8 cellular contexts compared by ENCODE assay signal in the genomic region with DNA sequence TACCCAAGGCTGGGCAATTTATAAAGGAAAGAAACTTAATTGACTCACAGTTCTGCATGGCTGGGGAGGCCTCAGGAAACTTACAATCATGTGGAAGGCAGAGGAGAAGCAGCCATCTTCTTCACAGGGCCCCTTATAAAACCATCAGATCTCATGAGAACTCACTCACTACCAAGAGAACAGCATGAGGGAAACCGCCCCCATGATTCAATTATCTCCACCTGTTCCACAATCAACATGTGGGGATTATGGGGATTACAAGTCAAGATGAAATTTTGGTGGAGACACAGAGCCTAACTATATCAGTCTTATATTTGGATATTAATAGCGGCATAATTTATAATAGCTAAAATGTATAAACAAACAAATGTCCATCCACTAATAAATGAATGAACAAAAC.
"Had no signal": no experiment of that assay in that cellular context is flagged by ENCODE, and none has a peak within 500 bp of the region (broad histone marks: within the 10 kb centered on the region; RNA-seq: fewer than 3 reads in every experiment).

No MANE protein-coding gene starts in this region.

- DNase-seq: GM23248, GOT3, H7, HFFc6, IMR-90 had no signal

- H2AFZ ChIP-seq: GM23248 had no signal

- H3K36me3 ChIP-seq: HAP-1 had no signal

- H3K4me3 ChIP-seq: GM23248, HAP-1, K562 had no signal

- H3K4me1 ChIP-seq: HAP-1 had no signal

- H3K9me3 ChIP-seq: HAP-1 had no signal

- H3K9ac ChIP-seq: GM23248 had no signal

- ATAC-seq: HCT116, K562 had no signal

- H3K27ac ChIP-seq: GM23248 had no signal
